In the genomic region with DNA sequence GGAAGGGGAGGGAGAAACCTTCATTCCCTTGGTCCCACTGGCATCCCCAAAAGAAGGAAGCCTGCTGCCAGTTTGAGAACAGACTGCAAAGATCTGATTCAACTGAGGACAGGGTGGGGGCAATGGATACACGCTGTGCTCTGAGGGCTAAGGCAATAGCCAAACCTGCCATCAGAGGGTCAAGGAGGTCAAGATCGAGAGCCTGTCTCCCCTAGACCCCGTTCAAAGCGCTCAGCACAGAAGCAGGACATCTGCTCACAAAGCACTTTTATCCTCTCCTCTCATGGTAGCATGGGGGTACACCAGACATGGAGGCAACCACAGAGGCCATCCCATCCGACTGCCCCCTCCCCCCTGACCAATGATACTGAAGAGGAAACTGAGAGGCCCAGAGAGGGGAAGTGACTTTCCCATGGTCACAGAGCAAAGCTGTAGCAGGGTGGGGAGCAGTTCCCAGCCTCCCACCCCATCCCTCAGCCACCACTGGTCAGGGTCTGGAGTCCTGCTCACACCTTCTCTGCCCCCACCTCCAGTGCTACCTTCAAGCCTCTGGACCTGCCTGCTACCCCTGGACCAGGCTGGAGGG, we compare ENCODE assay signal across 12 cellular contexts. TPM values are rescaled to one million over a fixed set of nuclear protein-coding genes. Genes with fewer than 3 reads are reported as not detected.
DNase-seq lines count a peak whose midpoint lies in the region; ATAC-seq, FAIRE-seq and TF ChIP-seq lines count a peak whose summit lies in the region.
"Had no signal": no experiment of that assay in that cellular context is flagged by ENCODE, and none has a peak within 500 bp of the region (broad histone marks: within the 10 kb centered on the region; RNA-seq: fewer than 3 reads in every experiment).

No MANE protein-coding gene starts in this region.

- H3K36me3 ChIP-seq in PC-9 (ENCODE audit: low read depth), result no peaks in the 10 kb centered on the region
- H3K36me3 ChIP-seq in endothelial cell of umbilical vein (ENCODE audit: control insufficient read depth in 2 of 2, extremely low read depth in 1 of 2, insufficient read depth in 2 of 2, low read length in 2 of 2), result peaks cover 0 to 2% of the 10 kb centered on the region in 2 experiments
- H3K36me3 ChIP-seq in gastroesophageal sphincter, result no peaks in the 10 kb centered on the region

- TF ChIP-seq EP300 in gastroesophageal sphincter (IDR thresholded peaks at IDR 0.05), result no peak

- no peak for TF ChIP-seq POLR2A in endothelial cell of umbilical vein (IDR thresholded peaks at IDR 0.05; ENCODE audit: low read depth, low read length)
- TF ChIP-seq POLR2A in gastroesophageal sphincter (IDR thresholded peaks at IDR 0.05), result no peak

- H3K4me2 ChIP-seq in PC-9, result peak overlapping the region; percentile 35
- H3K4me2 ChIP-seq in endothelial cell of umbilical vein (ENCODE audit: insufficient read depth, low read length), result peak overlapping the region; percentile 12
- H3K4me2 ChIP-seq: KMS-11 had no signal

- peak overlapping the region; percentile 86 for H3K4me3 Mint-ChIP-seq in activated T-cell treated with anti-CD3 and anti-CD28 coated beads, Interleukin-2, amount 50 U/mL, for 4 hours
- H3K4me3 Mint-ChIP-seq in stimulated activated memory B cell treated with anti-CD40 and anti-IgM and Interleukin-4, amounts not matched to agents 10 μg/mL and 1 μg/mL and 100 μg/mL, for 72 hours, result peak overlapping the region; percentile 82
- H3K4me3 Mint-ChIP-seq in endothelial cell (ENCODE audit: unreplicated experiment), result no peak overlapping the region
- H3K4me3 Mint-ChIP-seq: nephron had no signal

- H3K4me3 ChIP-seq in PC-9 (no peak overlapping the region), endothelial cell of umbilical vein (replicated peaks in 1 of 3; ENCODE audit: insufficient read depth in 1 of 3, low read depth in 1 of 3, low read length in 3 of 3) (no peak overlapping the region), gastroesophageal sphincter (no peak overlapping the region)

- H3K4me1 ChIP-seq in PC-9 (replicated peaks; ENCODE audit: insufficient read depth) (peaks cover 21% of the 10 kb centered on the region), endothelial cell of umbilical vein (ENCODE audit: control insufficient read depth, extremely low read depth, insufficient read depth, low read length) (peaks cover 21% of the 10 kb centered on the region), gastroesophageal sphincter (peaks cover 0 to 5% (median 0%) of the 10 kb centered on the region in 3 donors)

- FAIRE-seq in endothelial cell of umbilical vein (lab: Jason Lieb, UNC), result no peak

- H4K20me1 ChIP-seq in PC-9 (ENCODE audit: insufficient read depth) (no peaks in the 10 kb centered on the region), endothelial cell of umbilical vein (replicated peaks; ENCODE audit: control insufficient read depth, extremely low read depth, insufficient read depth, low read length) (no peaks in the 10 kb centered on the region)

- no peak for TF ChIP-seq CTCF in PC-9 (conservative IDR thresholded peaks at IDR 0.05)
- no peak for TF ChIP-seq CTCF in endothelial cell of umbilical vein (IDR thresholded peaks at IDR 0.05; ENCODE audit: extremely low read depth in 1 of 2, insufficient read depth in 1 of 2, low read depth in 1 of 2, low read length in 2 of 2)
- no peak for TF ChIP-seq CTCF in endothelial cell (IDR thresholded peaks at IDR 0.05; ENCODE audit: unreplicated experiment)
- TF ChIP-seq CTCF in gastroesophageal sphincter (IDR thresholded peaks at IDR 0.05), result no peak

- dilution Hi-C loops in endothelial cell of umbilical vein (cut with MboI; ENCODE audit: extremely low pct_ligation_motif_present, low sequenced_read_pairs), result no loop called here

- H3K79me2 ChIP-seq in PC-9 (ENCODE audit: low read depth) (no peaks in the 10 kb centered on the region), endothelial cell of umbilical vein (ENCODE audit: control insufficient read depth, insufficient read depth, low read length) (no peaks in the 10 kb centered on the region)

- H3F3A ChIP-seq in PC-9 (ENCODE audit: insufficient read depth, low read depth), result 0 out of 2 replicates have a peak, but pooled peaks cover 4% of the 10 kb centered on the region

- H3K27me3 ChIP-seq in PC-9 (ENCODE audit: insufficient read depth, low read depth), result no peaks in the 10 kb centered on the region
- H3K27me3 ChIP-seq in endothelial cell of umbilical vein (ENCODE audit: control insufficient read depth in 2 of 2, insufficient read depth in 2 of 2, low read length in 2 of 2), result no peaks in the 10 kb centered on the region
- peaks cover 14% of the 10 kb centered on the region for H3K27me3 ChIP-seq in gastroesophageal sphincter

- peak overlapping the region; percentile 21 for H3K9ac ChIP-seq in endothelial cell of umbilical vein (replicated peaks; ENCODE audit: extremely low read depth, insufficient read depth, low read length)
- H3K9ac ChIP-seq: KMS-11 had no signal

- no peak overlapping the region for H2AFZ ChIP-seq in PC-9
- peak overlapping the region; percentile 24 for H2AFZ ChIP-seq in endothelial cell of umbilical vein (ENCODE audit: low read depth, low read length)

- H3K9me1 ChIP-seq in endothelial cell of umbilical vein (replicated peaks; ENCODE audit: control insufficient read depth, extremely low read depth, insufficient read depth, low read length), result no peaks in the 10 kb centered on the region

- 57 to 61% methylated on average over 1 to 4 of the region's 5 CpGs for WGBS in gastroesophageal sphincter (ENCODE audit: low coverage in 1 of 2), 2 donors

- H3K9me3 ChIP-seq in PC-9 (ENCODE audit: insufficient read depth, low read depth) (no peaks in the 10 kb centered on the region), endothelial cell of umbilical vein (replicated peaks; ENCODE audit: control insufficient read depth, insufficient read depth, low read length) (no peaks in the 10 kb centered on the region), gastroesophageal sphincter (no peaks in the 10 kb centered on the region)

- H3K4me1 Mint-ChIP-seq in activated T-cell treated with anti-CD3 and anti-CD28 coated beads, Interleukin-2, amount 50 U/mL, for 4 hours (ENCODE audit: low read depth), result peaks cover 65% of the 10 kb centered on the region
- H3K4me1 Mint-ChIP-seq in stimulated activated memory B cell treated with anti-CD40 and anti-IgM and Interleukin-4, amounts not matched to agents 10 μg/mL and 1 μg/mL and 100 μg/mL, for 72 hours, result peaks cover 88% of the 10 kb centered on the region
- peaks cover 7% of the 10 kb centered on the region for H3K4me1 Mint-ChIP-seq in endothelial cell (ENCODE audit: unreplicated experiment)
- H3K4me1 Mint-ChIP-seq: nephron had no signal

- H3K27ac ChIP-seq in PC-9 (no peak overlapping the region), endothelial cell of umbilical vein (ENCODE audit: insufficient read depth, low read depth, low read length) (peak overlapping the region; percentile 86), gastroesophageal sphincter (no peak overlapping the region)
- H3K27ac ChIP-seq: C4-2B, KMS-11 had no signal

- no peaks in the 10 kb centered on the region for H3K27me3 Mint-ChIP-seq in activated T-cell treated with anti-CD3 and anti-CD28 coated beads, Interleukin-2, amount 50 U/mL, for 4 hours (ENCODE audit: low read depth)
- no peaks in the 10 kb centered on the region for H3K27me3 Mint-ChIP-seq in stimulated activated memory B cell treated with anti-CD40 and anti-IgM and Interleukin-4, amounts not matched to agents 10 μg/mL and 1 μg/mL and 100 μg/mL, for 72 hours
- H3K27me3 Mint-ChIP-seq in endothelial cell (ENCODE audit: unreplicated experiment), result peaks cover 10% of the 10 kb centered on the region

- H3K36me3 Mint-ChIP-seq in activated T-cell treated with anti-CD3 and anti-CD28 coated beads, Interleukin-2, amount 50 U/mL, for 4 hours (ENCODE audit: insufficient read depth), result peaks cover 22% of the 10 kb centered on the region
- H3K36me3 Mint-ChIP-seq in stimulated activated memory B cell treated with anti-CD40 and anti-IgM and Interleukin-4, amounts not matched to agents 10 μg/mL and 1 μg/mL and 100 μg/mL, for 72 hours, result peaks cover 73% of the 10 kb centered on the region
- no peaks in the 10 kb centered on the region for H3K36me3 Mint-ChIP-seq in endothelial cell (ENCODE audit: low read depth, unreplicated experiment)

- peak overlapping the region; percentile 92 for H3K27ac Mint-ChIP-seq in stimulated activated memory B cell treated with anti-CD40 and anti-IgM and Interleukin-4, amounts not matched to agents 10 μg/mL and 1 μg/mL and 100 μg/mL, for 72 hours
- H3K27ac Mint-ChIP-seq in endothelial cell (ENCODE audit: unreplicated experiment), result no peak overlapping the region
- H3K27ac Mint-ChIP-seq: nephron had no signal

- POLR2A ChIA-PET in PC-9 (lab: Charles Lee; ENCODE audit: unreplicated experiment), result no interaction called here
- POLR2A ChIA-PET in endothelial cell of umbilical vein (lab: Charles Lee), result interaction anchor here (1.1 kb wide), 1 partner anchor 12 kb away, joined by 4 read pairs; no protein-coding TSS in a partner anchor

- CTCF ChIA-PET in PC-9 (lab: Charles Lee) (no interaction called here), endothelial cell of umbilical vein (lab: Charles Lee) (interaction anchor here (0.9 to 1.5 kb wide), 2 partner anchors 10 to 12 kb away, joined by 3 to 7 read pairs; no protein-coding TSS in a partner anchor)

- DNase-seq in activated T-cell treated with anti-CD3 and anti-CD28 coated beads, Interleukin-2, amount 50 U/mL, for 4 hours, result no peak
- no peak for DNase-seq in activated T-cell treated with anti-CD3 and anti-CD28 coated beads, Interleukin-2, amount 50 U/mL, for 1 hour
- DNase-seq in PC-9 (no peak), endothelial cell of umbilical vein (ENCODE audit: low read depth, low spot score) (no peak), endothelial cell (ENCODE audit: low spot score) (no peak)
- DNase-seq: NCI-H510A treated with DMSO at 0.1 percent for 48 hours had no signal

- no peaks in the 10 kb centered on the region for H3K9me2 ChIP-seq in PC-9 (ENCODE audit: insufficient read depth)

- peak in 1 of 2 donors; percentile 2 for ATAC-seq in activated T-cell treated with anti-CD3 and anti-CD28 coated beads, Interleukin-2, amount 50 U/mL, for 4 hours
- peak; percentile 2 for ATAC-seq in stimulated activated memory B cell treated with anti-CD40 and anti-IgM and Interleukin-4, amounts not matched to agents 10 μg/mL and 1 μg/mL and 100 μg/mL, for 72 hours
- ATAC-seq in GM19328 (IDR thresholded peaks at IDR 0.05; ENCODE audit: unreplicated experiment) (no peak), gastroesophageal sphincter (no peak)

- intact Hi-C loops in PC-9 (cut with micrococcal nuclease; ENCODE audit: unreplicated experiment) (no loop called here), endothelial cell of umbilical vein (cut with micrococcal nuclease) (loop anchor here (1.0 kb wide), 2 partner anchors 8 to 12 kb away; no protein-coding TSS in a partner anchor)

- BruUV-seq in PC-9 (replicated peaks; lab: Mats Ljungman, UMichigan) (no TSS peak), endothelial cell of umbilical vein (replicated peaks; lab: Mats Ljungman, UMichigan) (TSS peak; percentile 19)

- no peaks in the 10 kb centered on the region for H3K9me3 Mint-ChIP-seq in activated T-cell treated with anti-CD3 and anti-CD28 coated beads, Interleukin-2, amount 50 U/mL, for 4 hours
- H3K9me3 Mint-ChIP-seq in stimulated activated memory B cell treated with anti-CD40 and anti-IgM and Interleukin-4, amounts not matched to agents 10 μg/mL and 1 μg/mL and 100 μg/mL, for 72 hours, result no peaks in the 10 kb centered on the region
- no peaks in the 10 kb centered on the region for H3K9me3 Mint-ChIP-seq in endothelial cell (ENCODE audit: unreplicated experiment)
- H3K9me3 Mint-ChIP-seq: nephron had no signal

RNA-seq across cellular contexts. Expression of a gene that starts 11.1 kb away (rescaled TPM):
- total RNA-seq in activated T-cell treated with anti-CD3 and anti-CD28 coated beads, Interleukin-2, amount 50 U/mL, for 4 hours, result 100 to 1,000 TPM in 1 of 3 donors, 10 to 100 TPM in 2; 83.9 to 123 (median 85.7) TPM
- total RNA-seq in PC-9 (2021) (2.9 and 3.5 TPM in 2 replicates), endothelial cell of umbilical vein (3.2 and 4.0 TPM in 2 replicates), endothelial cell (ENCODE audit: unreplicated experiment) (5.7 TPM), gastroesophageal sphincter (1 to 10 TPM in 3 of 4 donors, under 1 TPM in 1; 0.93 to 1.8 (median 1.5) TPM)
- 3.7 and 4.1 TPM in 2 replicates for polyA plus RNA-seq in endothelial cell of umbilical vein
- 1.2 and 1.7 TPM in 2 replicates for polyA plus RNA-seq in endothelial cell of umbilical vein (2011; cell fraction: cytosol; rRNA removed)
- 3.4 and 3.7 TPM in 2 replicates for polyA plus RNA-seq in endothelial cell of umbilical vein (2011; cell fraction: nucleus; rRNA removed)
- polyA plus RNA-seq in endothelial cell of umbilical vein (2012), result 2.0 and 2.8 TPM in 2 replicates
- polyA minus RNA-seq in endothelial cell of umbilical vein, result 1.2 and 2.5 TPM in 2 replicates
- not detected for polyA minus RNA-seq in endothelial cell of umbilical vein (2011; cell fraction: cytosol; rRNA and poly(A)+ RNA removed)
- 0.87 and 4.2 TPM in 2 replicates for polyA minus RNA-seq in endothelial cell of umbilical vein (2011; cell fraction: nucleus; rRNA and poly(A)+ RNA removed)

RNA-seq across cellular contexts. Expression of a gene that starts 45.2 kb away (rescaled TPM):
- total RNA-seq in activated T-cell treated with anti-CD3 and anti-CD28 coated beads, Interleukin-2, amount 50 U/mL, for 4 hours, result 10 to 100 TPM; 19.9 to 20.7 (median 20.6) TPM
- total RNA-seq in PC-9 (2021), result 19.4 and 21.6 TPM in 2 replicates
- total RNA-seq in endothelial cell of umbilical vein, result 14.0 and 15.3 TPM in 2 replicates
- 13.6 and 20.3 TPM in 2 replicates for polyA plus RNA-seq in endothelial cell of umbilical vein
- polyA plus RNA-seq in endothelial cell of umbilical vein (2011; cell fraction: cytosol; rRNA removed), result 6.8 and 7.7 TPM in 2 replicates
- polyA plus RNA-seq in endothelial cell of umbilical vein (2011; cell fraction: nucleus; rRNA removed), result 7.2 and 7.8 TPM in 2 replicates
- 6.9 and 9.4 TPM in 2 replicates for polyA plus RNA-seq in endothelial cell of umbilical vein (2012)
- 19.3 and 21.3 TPM in 2 replicates for polyA minus RNA-seq in endothelial cell of umbilical vein
- 15.4 TPM for polyA minus RNA-seq in endothelial cell of umbilical vein (2011; cell fraction: cytosol; rRNA and poly(A)+ RNA removed)
- 9.0 and 10.7 TPM in 2 replicates for polyA minus RNA-seq in endothelial cell of umbilical vein (2011; cell fraction: nucleus; rRNA and poly(A)+ RNA removed)
- 19.7 TPM for total RNA-seq in endothelial cell (ENCODE audit: unreplicated experiment)
- total RNA-seq in gastroesophageal sphincter, result 10 to 100 TPM; 14.4 to 25.3 (median 17.1) TPM

RNA-seq across cellular contexts. Expression of a gene that starts 51.1 kb away (rescaled TPM):
- 1 to 10 TPM in 1 of 3 donors, under 1 TPM in 2; 0.49 to 1.1 (median 0.61) TPM for total RNA-seq in activated T-cell treated with anti-CD3 and anti-CD28 coated beads, Interleukin-2, amount 50 U/mL, for 4 hours
- 0.96 and 1.1 TPM in 2 replicates for total RNA-seq in PC-9 (2021)
- 0.53 and 2.2 TPM in 2 replicates for total RNA-seq in endothelial cell of umbilical vein
- polyA plus RNA-seq in endothelial cell of umbilical vein, result 0.80 and 1.0 TPM in 2 replicates
- 0.72 and 0.97 TPM in 2 replicates for polyA plus RNA-seq in endothelial cell of umbilical vein (2011; cell fraction: cytosol; rRNA removed)
- 1.8 and 2.9 TPM in 2 replicates for polyA plus RNA-seq in endothelial cell of umbilical vein (2011; cell fraction: nucleus; rRNA removed)
- 0.23 and 0.25 TPM in 2 replicates for polyA plus RNA-seq in endothelial cell of umbilical vein (2012)
- polyA minus RNA-seq in endothelial cell of umbilical vein, result 0.49 and 1.3 TPM in 2 replicates
- polyA minus RNA-seq in endothelial cell of umbilical vein (2011; cell fraction: cytosol; rRNA and poly(A)+ RNA removed), result not detected
- 0.63 and 1.1 TPM in 2 replicates for polyA minus RNA-seq in endothelial cell of umbilical vein (2011; cell fraction: nucleus; rRNA and poly(A)+ RNA removed)
- 18.4 TPM for total RNA-seq in endothelial cell (ENCODE audit: unreplicated experiment)
- total RNA-seq in gastroesophageal sphincter, result 10 to 100 TPM in 3 of 4 donors, 1 to 10 TPM in 1; 7.0 to 23.4 (median 12.3) TPM

Comparison
In these comparisons a context has a peak if more than half of its experiments do, and no peak if none do; other contexts are left out.
1. RNA of a gene that starts 11.1 kb away (total RNA-seq): 83.9 to 123 TPM in activated T-cell treated with anti-CD3 and anti-CD28 coated beads, Interleukin-2, amount 50 U/mL, for 4 hours; 5.7 TPM in endothelial cell (single experiment), 3.2 to 4.0 TPM in endothelial cell of umbilical vein, 2.9 to 3.5 TPM in PC-9 and 0.93 to 1.8 TPM in gastroesophageal sphincter; every median in the first group is over 10 times any median in the second.